In genomic region chr13:97113231-97114001, GRCh38 we compare ENCODE assay signal across 12 cellular contexts.
A peak's percentile ranks its signal among the peaks of the same experiment; 100 is the strongest.
DNase-seq lines count a peak whose midpoint lies in the region; ATAC-seq, FAIRE-seq and TF ChIP-seq lines count a peak whose summit lies in the region.
"Had no signal": no experiment of that assay in that cellular context is flagged by ENCODE, and none has a peak within 500 bp of the region (broad histone marks: within the 10 kb centered on the region; RNA-seq: fewer than 3 reads in every experiment).

No MANE protein-coding gene starts in this region.

- peaks cover 8 to 37% (median 25%) of the 10 kb centered on the region in 5 donors for H3K27me3 Mint-ChIP-seq in naive thymus-derived CD4-positive, alpha-beta T cell

- DNase-seq in Ammon's horn (ENCODE audit: low spot score) (peak; percentile 80), NCI-H187 treated with DMSO at 0.1 percent for 48 hours (lab: John Stamatoyannopoulos, UW) (peak; percentile 20), K562 (ENCODE audit: extremely low read depth in 1 of 4, low spot score in 3 of 4) (no peak), HEK293T (ENCODE audit: extremely low spot score) (no peak), COLO668 (lab: John Stamatoyannopoulos, UW; ENCODE audit: unreplicated experiment) (no peak), posterior cingulate gyrus (no peak)
- DNase-seq in naive thymus-derived CD4-positive, alpha-beta T cell: peak in 4 of 9 donors; percentile 4 to 24 (median 11)
- DNase-seq: activated CD4-positive, alpha-beta T cell treated with anti-CD3 and anti-CD28 coated beads for 36 hours; NCI-H1694 had no signal

- H3K27me3 ChIP-seq in K562 (ENCODE audit: control insufficient read depth in 2 of 2, insufficient read depth in 2 of 2, low read length in 2 of 2): 0 out of 5 replicates have a peak, but pooled peaks cover 0 to 6% of the 10 kb centered on the region in 2 experiments
- H3K27me3 ChIP-seq in naive thymus-derived CD4-positive, alpha-beta T cell (ENCODE audit: control insufficient read depth in 2 of 2, insufficient read depth in 2 of 2, low read length in 2 of 2): no peaks in the 10 kb centered on the region
- H3K27me3 ChIP-seq: SJSA1 had no signal

- TF ChIP-seq CTCF in K562 (IDR thresholded peaks at IDR 0.05 in 2 of 3, conservative IDR thresholded peaks at IDR 0.05 in 1 of 3; ENCODE audit: insufficient read depth in 2 of 3, low read depth in 1 of 3, low read length in 3 of 3): no peak

- H2AFZ ChIP-seq in K562 (ENCODE audit: low read depth, low read length): no peak overlapping the region

- CTCF ChIA-PET in K562 (lab: Yijun Ruan, JAX; ENCODE audit: low intra/inter-chr PET ratio) (no interaction called here), HEK293T (lab: Yijun Ruan, JAX) (interaction anchor here (0.6 kb wide), 1 partner anchor 1612 kb away, joined by 4 read pairs; no protein-coding TSS in a partner anchor)
- CTCF ChIA-PET in naive thymus-derived CD4-positive, alpha-beta T cell (lab: Charles Lee): interaction anchor here (1.9 kb wide), 1 partner anchor 111 kb away, joined by 5 read pairs; no protein-coding TSS in a partner anchor

- H3K79me2 ChIP-seq in K562 (ENCODE audit: control insufficient read depth, insufficient read depth, low read length): no peaks in the 10 kb centered on the region

- peak overlapping the region in 1 of 10 donors; percentile 4 for H3K4me3 Mint-ChIP-seq in naive thymus-derived CD4-positive, alpha-beta T cell
- H3K4me3 Mint-ChIP-seq: activated CD4-positive, alpha-beta T cell treated with anti-CD3 and anti-CD28 coated beads for 36 hours; activated naive CD8-positive, alpha-beta T cell had no signal

- H3K9me1 ChIP-seq in K562 (ENCODE audit: control insufficient read depth, insufficient read depth, low read length): no peaks in the 10 kb centered on the region

- H3K9me3 ChIP-seq in K562 (replicated peaks; ENCODE audit: control insufficient read depth, insufficient read depth, low read depth, low read length): no peaks in the 10 kb centered on the region
- H3K9me3 ChIP-seq in naive thymus-derived CD4-positive, alpha-beta T cell (ENCODE audit: control insufficient read depth in 2 of 3, low read length in 3 of 3): no peaks in the 10 kb centered on the region
- H3K9me3 ChIP-seq: SJSA1 had no signal

- 13% methylated on average over 5 of the region's 7 CpGs for WGBS in K562 (ENCODE audit: insufficient coverage, low coverage, missing lambda C conversion rate)

- peak overlapping the region in 2 of 9 donors; percentile 53 to 78 for H3K27ac Mint-ChIP-seq in naive thymus-derived CD4-positive, alpha-beta T cell
- H3K27ac Mint-ChIP-seq: activated CD4-positive, alpha-beta T cell treated with anti-CD3 and anti-CD28 coated beads for 36 hours; activated naive CD8-positive, alpha-beta T cell had no signal

- H3K4me2 ChIP-seq in K562 (ENCODE audit: insufficient read depth, low read length): no peak overlapping the region

- peaks cover 7 to 19% (median 15%) of the 10 kb centered on the region in 7 donors for H3K4me1 Mint-ChIP-seq in naive thymus-derived CD4-positive, alpha-beta T cell

- intact Hi-C loops in K562 (cut with micrococcal nuclease) (loop anchor here (5.0 kb wide), 2 partner anchors 144 to 464 kb away; no protein-coding TSS in a partner anchor), posterior cingulate gyrus (cut with DNase I) (loop anchor here (5.0 kb wide), 2 partner anchors 229 to 319 kb away; partner anchors contain the start of gene RAP2A)
- intact Hi-C loops in naive thymus-derived CD4-positive, alpha-beta T cell (cut with micrococcal nuclease): loop anchor here (5.0 to 10.0 kb wide), 3 partner anchors 111 to 699 kb away; partner anchors contain the start of gene MBNL2 (in 1 of the 2)

- ATAC-seq in K562 (no peak), HG03439 (IDR thresholded peaks at IDR 0.05; ENCODE audit: unreplicated experiment) (no peak)
- ATAC-seq in naive thymus-derived CD4-positive, alpha-beta T cell: peak; percentile 15
- ATAC-seq: activated CD4-positive, alpha-beta T cell treated with anti-CD3 and anti-CD28 coated beads for 36 hours had no signal

- in situ Hi-C loops in K562 (cut with MboI): loop anchor here (10.0 kb wide), 1 partner anchor 241 kb away; no protein-coding TSS in a partner anchor

- TF ChIP-seq RAD21 in K562 (CRISPR knock-in tag; conservative IDR thresholded peaks at IDR 0.05 in 1 of 2, IDR thresholded peaks at IDR 0.05 in 1 of 2): no peak

- TF ChIP-seq POLR2A in K562 (conservative IDR thresholded peaks at IDR 0.05): no peak

- no peak for FAIRE-seq in K562 (lab: Jason Lieb, UNC)

- H3K27ac ChIP-seq in K562 (ENCODE audit: extremely low read depth, low read depth, low read length): no peak overlapping the region
- no peak overlapping the region for H3K27ac ChIP-seq in naive thymus-derived CD4-positive, alpha-beta T cell (ENCODE audit: low read depth, low read length)
- H3K27ac ChIP-seq: SJSA1 had no signal

- TF ChIP-seq EP300 in K562 (IDR thresholded peaks at IDR 0.05; ENCODE audit: low read length): no peak

- H3K4me3 ChIP-seq in K562: no peak overlapping the region
- H3K4me3 ChIP-seq in naive thymus-derived CD4-positive, alpha-beta T cell (ENCODE audit: low read length): no peak overlapping the region
- H3K4me3 ChIP-seq: SJSA1 had no signal

- H3K9me3 Mint-ChIP-seq in naive thymus-derived CD4-positive, alpha-beta T cell: no peaks in the 10 kb centered on the region

- no peaks in the 10 kb centered on the region for H3K36me3 Mint-ChIP-seq in naive thymus-derived CD4-positive, alpha-beta T cell
- H3K36me3 Mint-ChIP-seq: activated naive CD8-positive, alpha-beta T cell had no signal

- no peak overlapping the region for H3K9ac ChIP-seq in K562 (ENCODE audit: insufficient read depth in 1 of 2, low read depth in 2 of 2, low read length in 2 of 2)

- H3K36me3 ChIP-seq in K562 (ENCODE audit: control insufficient read depth, insufficient read depth, low read length): no peaks in the 10 kb centered on the region
- H3K36me3 ChIP-seq in naive thymus-derived CD4-positive, alpha-beta T cell (ENCODE audit: control insufficient read depth in 2 of 3, insufficient read depth in 3 of 3, low read length in 3 of 3): no peaks in the 10 kb centered on the region
- H3K36me3 ChIP-seq: SJSA1 had no signal

- BruUV-seq in K562 (replicated peaks; lab: Mats Ljungman, UMichigan): no TSS peak

- POLR2A ChIA-PET in K562 (lab: Yijun Ruan, JAX): interaction anchor here (0.7 kb wide), 1 partner anchor 44 kb away, joined by 3 read pairs; no protein-coding TSS in a partner anchor
- POLR2A ChIA-PET in naive thymus-derived CD4-positive, alpha-beta T cell (lab: Charles Lee): no interaction called here
- POLR2A ChIA-PET in HEK293T (lab: Yijun Ruan, JAX): interaction anchor here (1.0 kb wide), 1 partner anchor 109 kb away, joined by 5 read pairs; the partner anchor contains the start of gene MBNL2

- no peaks in the 10 kb centered on the region for H4K20me1 ChIP-seq in K562 (replicated peaks; ENCODE audit: control insufficient read depth, insufficient read depth, low read length)

- H3K4me1 ChIP-seq in K562 (replicated peaks in 1 of 2; ENCODE audit: control insufficient read depth in 2 of 2, insufficient read depth in 2 of 2, low read length in 2 of 2): peaks cover 4 to 9% of the 10 kb centered on the region in 2 experiments; a peak in 3 of 5 replicates
- peaks cover 3 to 9% of the 10 kb centered on the region in 2 donors for H3K4me1 ChIP-seq in naive thymus-derived CD4-positive, alpha-beta T cell (ENCODE audit: control insufficient read depth in 2 of 2, insufficient read depth in 2 of 2, low read length in 2 of 2)

TF ChIP-seq in K562, 482 proteins besides CTCF, POLR2A, EP300 and RAD21 (continues in another document):
- peak; percentile 48; the same call in 1 of the 2 replicates for TF ChIP-seq VEZF1 (CRISPR knock-in tag; IDR thresholded peaks at IDR 0.05)
- TF ChIP-seq RFX1 (IDR thresholded peaks at IDR 0.05): peak; percentile 58
- TF ChIP-seq SPI1 (IDR thresholded peaks at IDR 0.05; ENCODE audit: borderline replicate concordance, low read depth, low read length): no peak

TF ChIP-seq in HEK293T, 16 proteins besides CTCF, POLR2A, EP300 and RAD21:
- TF ChIP-seq PKNOX1 (IDR thresholded peaks at IDR 0.05): no peak
- TF ChIP-seq SUZ12 (IDR thresholded peaks at IDR 0.05): no peak
- TF ChIP-seq FOXM1 (IDR thresholded peaks at IDR 0.05; ENCODE audit: borderline replicate concordance): no peak
- no peak for TF ChIP-seq SP1 (IDR thresholded peaks at IDR 0.05)
- no peak for TF ChIP-seq LEF1 (IDR thresholded peaks at IDR 0.05; ENCODE audit: borderline replicate concordance)
- TF ChIP-seq FOXA1 (IDR thresholded peaks at IDR 0.05): no peak
- TF ChIP-seq ELF4 (IDR thresholded peaks at IDR 0.05): no peak
- no peak for TF ChIP-seq ZNF384 (IDR thresholded peaks at IDR 0.05)
- TF ChIP-seq BHLHE40 (IDR thresholded peaks at IDR 0.05; ENCODE audit: borderline replicate concordance): no peak
- TF ChIP-seq FOXK2 (IDR thresholded peaks at IDR 0.05): no peak
- no peak for TF ChIP-seq HDGF (IDR thresholded peaks at IDR 0.05; ENCODE audit: borderline replicate concordance)
- no peak for TF ChIP-seq TARDBP (IDR thresholded peaks at IDR 0.05)
- TF ChIP-seq CTBP1 (IDR thresholded peaks at IDR 0.05; ENCODE audit: borderline replicate concordance): no peak
- no peak for TF ChIP-seq L3MBTL2 (conservative IDR thresholded peaks at IDR 0.05)
- TF ChIP-seq NFRKB (IDR thresholded peaks at IDR 0.05): no peak
- no peak for TF ChIP-seq ARNT (IDR thresholded peaks at IDR 0.05)

Comparison
In these comparisons a context has a peak if more than half of its experiments do, and no peak if none do; other contexts are left out.
1. DNase-seq: peak in Ammon's horn (single experiment) and NCI-H187 treated with DMSO at 0.1 percent for 48 hours (single experiment); none in K562 (0 of 4), HEK293T (single experiment), COLO668 (single experiment) and posterior cingulate gyrus (0 of 10).